1 cellular context compared by ENCODE assay signal in the genomic region with DNA sequence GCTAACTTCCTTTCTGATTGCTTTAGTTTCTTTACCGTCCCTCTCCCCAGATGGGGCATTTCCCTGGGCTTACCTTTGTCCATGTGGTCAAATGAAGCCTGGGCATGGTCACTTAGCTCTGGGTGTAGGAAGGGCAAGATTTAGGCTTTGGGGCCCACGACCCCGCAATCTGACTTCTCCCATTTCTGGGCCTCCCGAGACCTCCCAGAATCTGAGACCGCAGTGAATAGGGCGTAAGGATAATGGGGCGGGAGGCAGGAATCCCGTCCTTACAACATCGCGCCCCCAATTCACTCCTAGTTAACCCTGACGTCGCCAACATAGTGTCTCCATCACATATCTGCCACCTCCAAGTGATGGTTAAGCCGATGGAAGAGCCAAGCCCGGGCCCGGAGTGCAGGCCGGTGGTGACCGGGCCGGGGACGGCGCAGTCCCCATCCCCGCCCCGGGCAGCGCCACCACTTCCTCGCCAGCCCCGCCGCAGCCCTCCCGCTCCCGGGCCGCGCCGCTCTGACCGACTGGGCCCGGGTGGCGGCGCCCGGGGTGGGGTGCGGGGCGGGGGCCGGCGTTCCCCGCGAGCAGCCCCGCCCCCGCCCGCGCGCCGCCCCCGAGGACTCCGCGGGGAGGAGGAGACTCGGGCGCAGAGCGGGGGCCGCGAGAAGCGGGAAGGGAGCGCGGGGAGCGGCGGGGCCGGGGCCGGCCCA.
TF ChIP-seq lines count a peak whose summit lies in the region.

A gene with protein sequence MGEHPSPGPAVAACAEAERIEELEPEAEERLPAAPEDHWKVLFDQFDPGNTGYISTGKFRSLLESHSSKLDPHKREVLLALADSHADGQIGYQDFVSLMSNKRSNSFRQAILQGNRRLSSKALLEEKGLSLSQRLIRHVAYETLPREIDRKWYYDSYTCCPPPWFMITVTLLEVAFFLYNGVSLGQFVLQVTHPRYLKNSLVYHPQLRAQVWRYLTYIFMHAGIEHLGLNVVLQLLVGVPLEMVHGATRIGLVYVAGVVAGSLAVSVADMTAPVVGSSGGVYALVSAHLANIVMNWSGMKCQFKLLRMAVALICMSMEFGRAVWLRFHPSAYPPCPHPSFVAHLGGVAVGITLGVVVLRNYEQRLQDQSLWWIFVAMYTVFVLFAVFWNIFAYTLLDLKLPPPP (plus strand): TSS at position 641 of the 704 bp plus-strand sequence. CDS start 358 bp downstream, outside the sequence.

TF ChIP-seq in H1, 55 proteins besides CTCF, POLR2A, EP300 and RAD21 (continued from another document):
- no peak for TF ChIP-seq HDAC2 (IDR thresholded peaks at IDR 0.05; ENCODE audit: borderline replicate concordance in 1 of 2, low read depth in 2 of 2, low read length in 2 of 2)
- TF ChIP-seq, protein P1, sequence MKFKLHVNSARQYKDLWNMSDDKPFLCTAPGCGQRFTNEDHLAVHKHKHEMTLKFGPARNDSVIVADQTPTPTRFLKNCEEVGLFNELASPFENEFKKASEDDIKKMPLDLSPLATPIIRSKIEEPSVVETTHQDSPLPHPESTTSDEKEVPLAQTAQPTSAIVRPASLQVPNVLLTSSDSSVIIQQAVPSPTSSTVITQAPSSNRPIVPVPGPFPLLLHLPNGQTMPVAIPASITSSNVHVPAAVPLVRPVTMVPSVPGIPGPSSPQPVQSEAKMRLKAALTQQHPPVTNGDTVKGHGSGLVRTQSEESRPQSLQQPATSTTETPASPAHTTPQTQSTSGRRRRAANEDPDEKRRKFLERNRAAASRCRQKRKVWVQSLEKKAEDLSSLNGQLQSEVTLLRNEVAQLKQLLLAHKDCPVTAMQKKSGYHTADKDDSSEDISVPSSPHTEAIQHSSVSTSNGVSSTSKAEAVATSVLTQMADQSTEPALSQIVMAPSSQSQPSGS (IDR thresholded peaks at IDR 0.05; ENCODE audit: low read length): no peak
- no peak for TF ChIP-seq BCL11A (IDR thresholded peaks at IDR 0.05; ENCODE audit: low read depth in 2 of 2, low read length in 2 of 2)
- TF ChIP-seq, protein P2, sequence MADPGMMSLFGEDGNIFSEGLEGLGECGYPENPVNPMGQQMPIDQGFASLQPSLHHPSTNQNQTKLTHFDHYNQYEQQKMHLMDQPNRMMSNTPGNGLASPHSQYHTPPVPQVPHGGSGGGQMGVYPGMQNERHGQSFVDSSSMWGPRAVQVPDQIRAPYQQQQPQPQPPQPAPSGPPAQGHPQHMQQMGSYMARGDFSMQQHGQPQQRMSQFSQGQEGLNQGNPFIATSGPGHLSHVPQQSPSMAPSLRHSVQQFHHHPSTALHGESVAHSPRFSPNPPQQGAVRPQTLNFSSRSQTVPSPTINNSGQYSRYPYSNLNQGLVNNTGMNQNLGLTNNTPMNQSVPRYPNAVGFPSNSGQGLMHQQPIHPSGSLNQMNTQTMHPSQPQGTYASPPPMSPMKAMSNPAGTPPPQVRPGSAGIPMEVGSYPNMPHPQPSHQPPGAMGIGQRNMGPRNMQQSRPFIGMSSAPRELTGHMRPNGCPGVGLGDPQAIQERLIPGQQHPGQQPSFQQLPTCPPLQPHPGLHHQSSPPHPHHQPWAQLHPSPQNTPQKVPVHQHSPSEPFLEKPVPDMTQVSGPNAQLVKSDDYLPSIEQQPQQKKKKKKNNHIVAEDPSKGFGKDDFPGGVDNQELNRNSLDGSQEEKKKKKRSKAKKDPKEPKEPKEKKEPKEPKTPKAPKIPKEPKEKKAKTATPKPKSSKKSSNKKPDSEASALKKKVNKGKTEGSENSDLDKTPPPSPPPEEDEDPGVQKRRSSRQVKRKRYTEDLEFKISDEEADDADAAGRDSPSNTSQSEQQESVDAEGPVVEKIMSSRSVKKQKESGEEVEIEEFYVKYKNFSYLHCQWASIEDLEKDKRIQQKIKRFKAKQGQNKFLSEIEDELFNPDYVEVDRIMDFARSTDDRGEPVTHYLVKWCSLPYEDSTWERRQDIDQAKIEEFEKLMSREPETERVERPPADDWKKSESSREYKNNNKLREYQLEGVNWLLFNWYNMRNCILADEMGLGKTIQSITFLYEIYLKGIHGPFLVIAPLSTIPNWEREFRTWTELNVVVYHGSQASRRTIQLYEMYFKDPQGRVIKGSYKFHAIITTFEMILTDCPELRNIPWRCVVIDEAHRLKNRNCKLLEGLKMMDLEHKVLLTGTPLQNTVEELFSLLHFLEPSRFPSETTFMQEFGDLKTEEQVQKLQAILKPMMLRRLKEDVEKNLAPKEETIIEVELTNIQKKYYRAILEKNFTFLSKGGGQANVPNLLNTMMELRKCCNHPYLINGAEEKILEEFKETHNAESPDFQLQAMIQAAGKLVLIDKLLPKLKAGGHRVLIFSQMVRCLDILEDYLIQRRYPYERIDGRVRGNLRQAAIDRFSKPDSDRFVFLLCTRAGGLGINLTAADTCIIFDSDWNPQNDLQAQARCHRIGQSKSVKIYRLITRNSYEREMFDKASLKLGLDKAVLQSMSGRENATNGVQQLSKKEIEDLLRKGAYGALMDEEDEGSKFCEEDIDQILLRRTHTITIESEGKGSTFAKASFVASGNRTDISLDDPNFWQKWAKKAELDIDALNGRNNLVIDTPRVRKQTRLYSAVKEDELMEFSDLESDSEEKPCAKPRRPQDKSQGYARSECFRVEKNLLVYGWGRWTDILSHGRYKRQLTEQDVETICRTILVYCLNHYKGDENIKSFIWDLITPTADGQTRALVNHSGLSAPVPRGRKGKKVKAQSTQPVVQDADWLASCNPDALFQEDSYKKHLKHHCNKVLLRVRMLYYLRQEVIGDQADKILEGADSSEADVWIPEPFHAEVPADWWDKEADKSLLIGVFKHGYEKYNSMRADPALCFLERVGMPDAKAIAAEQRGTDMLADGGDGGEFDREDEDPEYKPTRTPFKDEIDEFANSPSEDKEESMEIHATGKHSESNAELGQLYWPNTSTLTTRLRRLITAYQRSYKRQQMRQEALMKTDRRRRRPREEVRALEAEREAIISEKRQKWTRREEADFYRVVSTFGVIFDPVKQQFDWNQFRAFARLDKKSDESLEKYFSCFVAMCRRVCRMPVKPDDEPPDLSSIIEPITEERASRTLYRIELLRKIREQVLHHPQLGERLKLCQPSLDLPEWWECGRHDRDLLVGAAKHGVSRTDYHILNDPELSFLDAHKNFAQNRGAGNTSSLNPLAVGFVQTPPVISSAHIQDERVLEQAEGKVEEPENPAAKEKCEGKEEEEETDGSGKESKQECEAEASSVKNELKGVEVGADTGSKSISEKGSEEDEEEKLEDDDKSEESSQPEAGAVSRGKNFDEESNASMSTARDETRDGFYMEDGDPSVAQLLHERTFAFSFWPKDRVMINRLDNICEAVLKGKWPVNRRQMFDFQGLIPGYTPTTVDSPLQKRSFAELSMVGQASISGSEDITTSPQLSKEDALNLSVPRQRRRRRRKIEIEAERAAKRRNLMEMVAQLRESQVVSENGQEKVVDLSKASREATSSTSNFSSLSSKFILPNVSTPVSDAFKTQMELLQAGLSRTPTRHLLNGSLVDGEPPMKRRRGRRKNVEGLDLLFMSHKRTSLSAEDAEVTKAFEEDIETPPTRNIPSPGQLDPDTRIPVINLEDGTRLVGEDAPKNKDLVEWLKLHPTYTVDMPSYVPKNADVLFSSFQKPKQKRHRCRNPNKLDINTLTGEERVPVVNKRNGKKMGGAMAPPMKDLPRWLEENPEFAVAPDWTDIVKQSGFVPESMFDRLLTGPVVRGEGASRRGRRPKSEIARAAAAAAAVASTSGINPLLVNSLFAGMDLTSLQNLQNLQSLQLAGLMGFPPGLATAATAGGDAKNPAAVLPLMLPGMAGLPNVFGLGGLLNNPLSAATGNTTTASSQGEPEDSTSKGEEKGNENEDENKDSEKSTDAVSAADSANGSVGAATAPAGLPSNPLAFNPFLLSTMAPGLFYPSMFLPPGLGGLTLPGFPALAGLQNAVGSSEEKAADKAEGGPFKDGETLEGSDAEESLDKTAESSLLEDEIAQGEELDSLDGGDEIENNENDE (IDR thresholded peaks at IDR 0.05; ENCODE audit: insufficient replicate concordance, low read length): no peak
- no peak for TF ChIP-seq RNF2 (IDR thresholded peaks at IDR 0.05; ENCODE audit: borderline replicate concordance, low read depth, low read length, missing control alignments, poor library complexity, severe bottlenecking)
- TF ChIP-seq TBP (IDR thresholded peaks at IDR 0.05; ENCODE audit: low read depth, low read length): no peak
- TF ChIP-seq TCF12 (IDR thresholded peaks at IDR 0.05; ENCODE audit: low read depth, low read length): no peak
- TF ChIP-seq JUN (IDR thresholded peaks at IDR 0.05; ENCODE audit: low read depth, low read length): no peak
- peak; percentile 64 for TF ChIP-seq ASH2L (IDR thresholded peaks at IDR 0.05; ENCODE audit: low read length)
- no peak for TF ChIP-seq SRF (IDR thresholded peaks at IDR 0.05; ENCODE audit: low read depth, low read length)
- no peak for TF ChIP-seq CBX5 (IDR thresholded peaks at IDR 0.05; ENCODE audit: low read depth, low read length)
- TF ChIP-seq BACH1 (IDR thresholded peaks at IDR 0.05; ENCODE audit: low read length): no peak
- TF ChIP-seq RBBP5 (IDR thresholded peaks at IDR 0.05; ENCODE audit: borderline replicate concordance, low read depth, low read length): peak; percentile 50; the same call in 1 of the 2 replicates
- TF ChIP-seq, protein P3, sequence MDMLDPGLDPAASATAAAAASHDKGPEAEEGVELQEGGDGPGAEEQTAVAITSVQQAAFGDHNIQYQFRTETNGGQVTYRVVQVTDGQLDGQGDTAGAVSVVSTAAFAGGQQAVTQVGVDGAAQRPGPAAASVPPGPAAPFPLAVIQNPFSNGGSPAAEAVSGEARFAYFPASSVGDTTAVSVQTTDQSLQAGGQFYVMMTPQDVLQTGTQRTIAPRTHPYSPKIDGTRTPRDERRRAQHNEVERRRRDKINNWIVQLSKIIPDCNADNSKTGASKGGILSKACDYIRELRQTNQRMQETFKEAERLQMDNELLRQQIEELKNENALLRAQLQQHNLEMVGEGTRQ (IDR thresholded peaks at IDR 0.05; ENCODE audit: low read length): no peak
- TF ChIP-seq SIN3A (conservative IDR thresholded peaks at IDR 0.05 in 1 of 2, IDR thresholded peaks at IDR 0.05 in 1 of 2; ENCODE audit: low read depth in 1 of 2, low read length in 2 of 2): peak in 1 of 2 experiments; percentile 8; a peak in 1 of 4 replicates
- no peak for TF ChIP-seq NRF1 (IDR thresholded peaks at IDR 0.05; ENCODE audit: low read depth, low read length)
- TF ChIP-seq PHF8 (conservative IDR thresholded peaks at IDR 0.05; ENCODE audit: low read depth, low read length): no peak
- peak; percentile 46 for TF ChIP-seq EZH2 (IDR thresholded peaks at IDR 0.05; ENCODE audit: low read depth, low read length, severe bottlenecking)
- TF ChIP-seq SP2 (IDR thresholded peaks at IDR 0.05; ENCODE audit: low read length): no peak
- TF ChIP-seq RFX5 (IDR thresholded peaks at IDR 0.05; ENCODE audit: borderline replicate concordance, low read depth, low read length): no peak
- TF ChIP-seq SIX5 (IDR thresholded peaks at IDR 0.05; ENCODE audit: low read depth, low read length): no peak
- TF ChIP-seq, protein P4, sequence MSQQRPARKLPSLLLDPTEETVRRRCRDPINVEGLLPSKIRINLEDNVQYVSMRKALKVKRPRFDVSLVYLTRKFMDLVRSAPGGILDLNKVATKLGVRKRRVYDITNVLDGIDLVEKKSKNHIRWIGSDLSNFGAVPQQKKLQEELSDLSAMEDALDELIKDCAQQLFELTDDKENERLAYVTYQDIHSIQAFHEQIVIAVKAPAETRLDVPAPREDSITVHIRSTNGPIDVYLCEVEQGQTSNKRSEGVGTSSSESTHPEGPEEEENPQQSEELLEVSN (IDR thresholded peaks at IDR 0.05): no peak; the same call in 1 of the 2 replicates
- TF ChIP-seq KDM1A (IDR thresholded peaks at IDR 0.05; ENCODE audit: borderline replicate concordance, low read length): no peak
